In the genomic region with DNA sequence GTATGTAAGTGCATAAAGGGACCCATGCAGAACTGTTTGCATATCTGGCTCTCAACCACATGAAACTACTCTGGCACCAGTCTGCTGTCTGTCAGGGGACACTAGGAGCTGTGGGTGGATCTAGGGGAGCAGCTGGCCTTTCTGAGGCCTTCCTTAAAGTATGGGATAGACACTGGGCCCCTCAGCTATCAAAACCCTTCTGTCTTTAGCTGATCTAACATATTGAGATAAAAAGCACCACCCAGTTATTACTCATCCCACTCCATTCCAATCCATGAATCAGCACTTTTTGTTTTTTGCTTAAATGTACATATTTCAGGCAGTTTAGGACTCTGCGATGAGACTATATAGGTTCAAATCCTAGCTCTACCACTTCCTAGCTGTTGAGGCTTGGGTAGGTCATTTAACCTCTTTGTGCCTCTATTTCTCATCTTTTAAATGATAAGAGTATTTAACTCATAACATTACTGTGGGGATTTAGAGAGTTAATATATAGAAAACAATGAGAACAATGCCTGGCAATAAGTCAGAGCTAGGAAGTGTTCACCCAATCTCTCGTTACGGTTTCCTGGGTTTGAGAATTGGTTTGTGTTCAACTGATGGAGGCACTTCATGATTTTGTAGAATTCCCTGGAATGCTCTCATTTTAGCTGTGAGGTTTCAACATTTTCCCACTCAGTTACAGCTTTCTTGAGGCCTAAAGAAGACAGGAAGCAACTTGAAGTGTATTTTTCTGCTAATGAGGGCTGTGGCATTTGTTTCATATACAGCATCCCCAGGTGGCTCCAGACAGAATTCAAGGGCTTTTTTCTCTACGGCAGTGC, we compare ENCODE assay signal across 1 cellular context.
TF ChIP-seq lines count a peak whose summit lies in the region.

No MANE protein-coding gene starts in this region.

TF ChIP-seq in K562, 482 proteins besides CTCF, POLR2A, EP300 and RAD21 (continued from another document and continues in another):
- TF ChIP-seq, protein P1, sequence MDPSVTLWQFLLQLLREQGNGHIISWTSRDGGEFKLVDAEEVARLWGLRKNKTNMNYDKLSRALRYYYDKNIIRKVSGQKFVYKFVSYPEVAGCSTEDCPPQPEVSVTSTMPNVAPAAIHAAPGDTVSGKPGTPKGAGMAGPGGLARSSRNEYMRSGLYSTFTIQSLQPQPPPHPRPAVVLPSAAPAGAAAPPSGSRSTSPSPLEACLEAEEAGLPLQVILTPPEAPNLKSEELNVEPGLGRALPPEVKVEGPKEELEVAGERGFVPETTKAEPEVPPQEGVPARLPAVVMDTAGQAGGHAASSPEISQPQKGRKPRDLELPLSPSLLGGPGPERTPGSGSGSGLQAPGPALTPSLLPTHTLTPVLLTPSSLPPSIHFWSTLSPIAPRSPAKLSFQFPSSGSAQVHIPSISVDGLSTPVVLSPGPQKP (CRISPR knock-in tag; IDR thresholded peaks at IDR 0.05) = no peak
- TF ChIP-seq FOXJ3 (CRISPR knock-in tag; IDR thresholded peaks at IDR 0.05) (no peak), SMAD1 (IDR thresholded peaks at IDR 0.05; ENCODE audit: low read depth, low read length, partially characterized antibody) (no peak), CHD4 (IDR thresholded peaks at IDR 0.05; ENCODE audit: insufficient read depth, insufficient replicate concordance, low read depth, low read length, poor library complexity, severe bottlenecking) (no peak), MYC (IDR thresholded peaks at IDR 0.05; ENCODE audit: low read depth, low read length) (0 out of 2 replicates have a peak, but pooled peaks have one; percentile 18), MYC (CRISPR knock-in tag; IDR thresholded peaks at IDR 0.05; ENCODE audit: borderline replicate concordance, low read depth) (no peak), HMG20B (CRISPR knock-in tag; IDR thresholded peaks at IDR 0.05) (no peak), CBX8 (IDR thresholded peaks at IDR 0.05; ENCODE audit: borderline replicate concordance, extremely low read depth, low read depth, low read length, poor library complexity, severe bottlenecking) (no peak), CXXC5 (CRISPR knock-in tag; IDR thresholded peaks at IDR 0.05) (no peak; the same call in 1 of the 2 replicates), TAL1 (IDR thresholded peaks at IDR 0.05) (peak; percentile 71), CBX5 (IDR thresholded peaks at IDR 0.05; ENCODE audit: borderline replicate concordance, low read depth) (no peak), ZNF23 (CRISPR knock-in tag; IDR thresholded peaks at IDR 0.05) (no peak), ZNF282 (CRISPR knock-in tag; IDR thresholded peaks at IDR 0.05) (no peak), FOXA3 (CRISPR knock-in tag; conservative IDR thresholded peaks at IDR 0.05 in 1 of 2, IDR thresholded peaks at IDR 0.05 in 1 of 2) (no peak), ZNF239 (CRISPR knock-in tag; IDR thresholded peaks at IDR 0.05) (no peak), RBM17 (IDR thresholded peaks at IDR 0.05; ENCODE audit: borderline replicate concordance, low read depth, low read length) (no peak), HNRNPUL1 (IDR thresholded peaks at IDR 0.05; ENCODE audit: low read length) (no peak), SREBF2 (CRISPR knock-in tag; IDR thresholded peaks at IDR 0.05) (no peak), BCL6 (CRISPR knock-in tag; IDR thresholded peaks at IDR 0.05) (no peak), NCOR1 (IDR thresholded peaks at IDR 0.05) (peak; percentile 84), CREM (IDR thresholded peaks at IDR 0.05; ENCODE audit: low read depth) (0 out of 2 replicates have a peak, but pooled peaks have one; percentile 25), SMAD2 (IDR thresholded peaks at IDR 0.05; ENCODE audit: low read depth, low read length) (no peak), ZNF217 (CRISPR knock-in tag; IDR thresholded peaks at IDR 0.05) (no peak), ZSCAN29 (IDR thresholded peaks at IDR 0.05) (no peak), ZNF586 (CRISPR knock-in tag; conservative IDR thresholded peaks at IDR 0.05) (no peak), CEBPG (CRISPR knock-in tag; IDR thresholded peaks at IDR 0.05) (no peak), CEBPG (tag; conservative IDR thresholded peaks at IDR 0.05 in 1 of 2, IDR thresholded peaks at IDR 0.05 in 1 of 2) (no peak; a peak in 1 of 4 replicates), ZNF695 (CRISPR knock-in tag; IDR thresholded peaks at IDR 0.05) (no peak), PCBP2 (IDR thresholded peaks at IDR 0.05; ENCODE audit: low read depth, low read length, poor library complexity, severe bottlenecking) (no peak), ZNF24 (IDR thresholded peaks at IDR 0.05) (no peak), PHF21A (IDR thresholded peaks at IDR 0.05; ENCODE audit: borderline replicate concordance, low read depth) (no peak), TCFL5 (CRISPR knock-in tag; conservative IDR thresholded peaks at IDR 0.05) (no peak), TBP (optimal IDR thresholded peaks at IDR 0.05; ENCODE audit: low read depth, low read length) (no peak), MYBL2 (IDR thresholded peaks at IDR 0.05; ENCODE audit: low read depth) (no peak; the same call in 1 of the 2 replicates), MYBL2 (CRISPR knock-in tag; IDR thresholded peaks at IDR 0.05; ENCODE audit: borderline replicate concordance) (no peak), TRIM24 (IDR thresholded peaks at IDR 0.05) (peak; percentile 78 to 84), ZC3H4 (CRISPR knock-in tag; IDR thresholded peaks at IDR 0.05; ENCODE audit: borderline replicate concordance) (no peak), MCM5 (IDR thresholded peaks at IDR 0.05; ENCODE audit: low read depth) (no peak), NFRKB (IDR thresholded peaks at IDR 0.05; ENCODE audit: low read depth) (no peak; the same call in 1 of the 2 replicates), ETV5 (CRISPR knock-in tag; IDR thresholded peaks at IDR 0.05; ENCODE audit: low read depth) (0 out of 2 replicates have a peak, but pooled peaks have one; percentile 14)
- TF ChIP-seq, protein P2, sequence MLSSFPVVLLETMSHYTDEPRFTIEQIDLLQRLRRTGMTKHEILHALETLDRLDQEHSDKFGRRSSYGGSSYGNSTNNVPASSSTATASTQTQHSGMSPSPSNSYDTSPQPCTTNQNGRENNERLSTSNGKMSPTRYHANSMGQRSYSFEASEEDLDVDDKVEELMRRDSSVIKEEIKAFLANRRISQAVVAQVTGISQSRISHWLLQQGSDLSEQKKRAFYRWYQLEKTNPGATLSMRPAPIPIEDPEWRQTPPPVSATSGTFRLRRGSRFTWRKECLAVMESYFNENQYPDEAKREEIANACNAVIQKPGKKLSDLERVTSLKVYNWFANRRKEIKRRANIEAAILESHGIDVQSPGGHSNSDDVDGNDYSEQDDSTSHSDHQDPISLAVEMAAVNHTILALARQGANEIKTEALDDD (IDR thresholded peaks at IDR 0.05) = no peak
- TF ChIP-seq, protein P3, sequence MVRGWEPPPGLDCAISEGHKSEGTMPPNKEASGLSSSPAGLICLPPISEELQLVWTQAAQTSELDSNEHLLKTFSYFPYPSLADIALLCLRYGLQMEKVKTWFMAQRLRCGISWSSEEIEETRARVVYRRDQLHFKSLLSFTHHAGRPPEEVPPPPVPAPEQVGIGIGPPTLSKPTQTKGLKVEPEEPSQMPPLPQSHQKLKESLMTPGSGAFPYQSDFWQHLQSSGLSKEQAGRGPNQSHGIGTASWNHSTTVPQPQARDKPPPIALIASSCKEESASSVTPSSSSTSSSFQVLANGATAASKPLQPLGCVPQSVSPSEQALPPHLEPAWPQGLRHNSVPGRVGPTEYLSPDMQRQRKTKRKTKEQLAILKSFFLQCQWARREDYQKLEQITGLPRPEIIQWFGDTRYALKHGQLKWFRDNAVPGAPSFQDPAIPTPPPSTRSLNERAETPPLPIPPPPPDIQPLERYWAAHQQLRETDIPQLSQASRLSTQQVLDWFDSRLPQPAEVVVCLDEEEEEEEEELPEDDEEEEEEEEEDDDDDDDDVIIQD (CRISPR knock-in tag; IDR thresholded peaks at IDR 0.05) = no peak
- TF ChIP-seq, protein P4, sequence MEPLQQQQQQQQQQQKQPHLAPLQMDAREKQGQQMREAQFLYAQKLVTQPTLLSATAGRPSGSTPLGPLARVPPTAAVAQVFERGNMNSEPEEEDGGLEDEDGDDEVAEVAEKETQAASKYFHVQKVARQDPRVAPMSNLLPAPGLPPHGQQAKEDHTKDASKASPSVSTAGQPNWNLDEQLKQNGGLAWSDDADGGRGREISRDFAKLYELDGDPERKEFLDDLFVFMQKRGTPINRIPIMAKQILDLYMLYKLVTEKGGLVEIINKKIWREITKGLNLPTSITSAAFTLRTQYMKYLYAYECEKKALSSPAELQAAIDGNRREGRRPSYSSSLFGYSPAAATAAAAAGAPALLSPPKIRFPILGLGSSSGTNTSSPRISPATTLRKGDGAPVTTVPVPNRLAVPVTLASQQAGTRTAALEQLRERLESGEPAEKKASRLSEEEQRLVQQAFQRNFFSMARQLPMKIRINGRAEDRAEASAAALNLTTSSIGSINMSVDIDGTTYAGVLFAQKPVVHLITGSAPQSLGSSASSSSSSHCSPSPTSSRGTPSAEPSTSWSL (CRISPR knock-in tag; IDR thresholded peaks at IDR 0.05; ENCODE audit: borderline replicate concordance) = no peak
- TF ChIP-seq, protein P5, sequence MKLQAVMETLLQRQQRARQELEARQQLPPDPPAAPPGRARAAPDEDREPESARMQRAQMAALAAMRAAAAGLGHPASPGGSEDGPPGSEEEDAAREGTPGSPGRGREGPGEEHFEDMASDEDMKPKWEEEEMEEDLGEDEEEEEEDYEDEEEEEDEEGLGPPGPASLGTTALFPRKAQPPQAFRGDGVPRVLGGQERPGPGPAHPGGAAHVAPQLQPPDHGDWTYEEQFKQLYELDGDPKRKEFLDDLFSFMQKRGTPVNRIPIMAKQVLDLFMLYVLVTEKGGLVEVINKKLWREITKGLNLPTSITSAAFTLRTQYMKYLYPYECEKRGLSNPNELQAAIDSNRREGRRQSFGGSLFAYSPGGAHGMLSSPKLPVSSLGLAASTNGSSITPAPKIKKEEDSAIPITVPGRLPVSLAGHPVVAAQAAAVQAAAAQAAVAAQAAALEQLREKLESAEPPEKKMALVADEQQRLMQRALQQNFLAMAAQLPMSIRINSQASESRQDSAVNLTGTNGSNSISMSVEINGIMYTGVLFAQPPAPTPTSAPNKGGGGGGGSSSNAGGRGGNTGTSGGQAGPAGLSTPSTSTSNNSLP (IDR thresholded peaks at IDR 0.05; ENCODE audit: borderline replicate concordance, low read depth, low read length) = peak; percentile 49
- TF ChIP-seq, protein P6, sequence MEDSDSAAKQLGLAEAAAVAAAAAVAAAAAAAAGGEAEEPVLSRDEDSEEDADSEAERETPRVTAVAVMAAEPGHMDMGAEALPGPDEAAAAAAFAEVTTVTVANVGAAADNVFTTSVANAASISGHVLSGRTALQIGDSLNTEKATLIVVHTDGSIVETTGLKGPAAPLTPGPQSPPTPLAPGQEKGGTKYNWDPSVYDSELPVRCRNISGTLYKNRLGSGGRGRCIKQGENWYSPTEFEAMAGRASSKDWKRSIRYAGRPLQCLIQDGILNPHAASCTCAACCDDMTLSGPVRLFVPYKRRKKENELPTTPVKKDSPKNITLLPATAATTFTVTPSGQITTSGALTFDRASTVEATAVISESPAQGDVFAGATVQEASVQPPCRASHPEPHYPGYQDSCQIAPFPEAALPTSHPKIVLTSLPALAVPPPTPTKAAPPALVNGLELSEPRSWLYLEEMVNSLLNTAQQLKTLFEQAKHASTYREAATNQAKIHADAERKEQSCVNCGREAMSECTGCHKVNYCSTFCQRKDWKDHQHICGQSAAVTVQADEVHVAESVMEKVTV (CRISPR knock-in tag; IDR thresholded peaks at IDR 0.05) = peak; percentile 42; the same call in 1 of the 2 replicates
- TF ChIP-seq, protein P7, sequence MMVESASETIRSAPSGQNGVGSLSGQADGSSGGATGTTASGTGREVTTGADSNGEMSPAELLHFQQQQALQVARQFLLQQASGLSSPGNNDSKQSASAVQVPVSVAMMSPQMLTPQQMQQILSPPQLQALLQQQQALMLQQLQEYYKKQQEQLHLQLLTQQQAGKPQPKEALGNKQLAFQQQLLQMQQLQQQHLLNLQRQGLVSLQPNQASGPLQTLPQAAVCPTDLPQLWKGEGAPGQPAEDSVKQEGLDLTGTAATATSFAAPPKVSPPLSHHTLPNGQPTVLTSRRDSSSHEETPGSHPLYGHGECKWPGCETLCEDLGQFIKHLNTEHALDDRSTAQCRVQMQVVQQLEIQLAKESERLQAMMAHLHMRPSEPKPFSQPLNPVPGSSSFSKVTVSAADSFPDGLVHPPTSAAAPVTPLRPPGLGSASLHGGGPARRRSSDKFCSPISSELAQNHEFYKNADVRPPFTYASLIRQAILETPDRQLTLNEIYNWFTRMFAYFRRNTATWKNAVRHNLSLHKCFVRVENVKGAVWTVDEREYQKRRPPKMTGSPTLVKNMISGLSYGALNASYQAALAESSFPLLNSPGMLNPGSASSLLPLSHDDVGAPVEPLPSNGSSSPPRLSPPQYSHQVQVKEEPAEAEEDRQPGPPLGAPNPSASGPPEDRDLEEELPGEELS (CRISPR knock-in tag; IDR thresholded peaks at IDR 0.05; ENCODE audit: borderline replicate concordance) = no peak
- TF ChIP-seq, protein P8, sequence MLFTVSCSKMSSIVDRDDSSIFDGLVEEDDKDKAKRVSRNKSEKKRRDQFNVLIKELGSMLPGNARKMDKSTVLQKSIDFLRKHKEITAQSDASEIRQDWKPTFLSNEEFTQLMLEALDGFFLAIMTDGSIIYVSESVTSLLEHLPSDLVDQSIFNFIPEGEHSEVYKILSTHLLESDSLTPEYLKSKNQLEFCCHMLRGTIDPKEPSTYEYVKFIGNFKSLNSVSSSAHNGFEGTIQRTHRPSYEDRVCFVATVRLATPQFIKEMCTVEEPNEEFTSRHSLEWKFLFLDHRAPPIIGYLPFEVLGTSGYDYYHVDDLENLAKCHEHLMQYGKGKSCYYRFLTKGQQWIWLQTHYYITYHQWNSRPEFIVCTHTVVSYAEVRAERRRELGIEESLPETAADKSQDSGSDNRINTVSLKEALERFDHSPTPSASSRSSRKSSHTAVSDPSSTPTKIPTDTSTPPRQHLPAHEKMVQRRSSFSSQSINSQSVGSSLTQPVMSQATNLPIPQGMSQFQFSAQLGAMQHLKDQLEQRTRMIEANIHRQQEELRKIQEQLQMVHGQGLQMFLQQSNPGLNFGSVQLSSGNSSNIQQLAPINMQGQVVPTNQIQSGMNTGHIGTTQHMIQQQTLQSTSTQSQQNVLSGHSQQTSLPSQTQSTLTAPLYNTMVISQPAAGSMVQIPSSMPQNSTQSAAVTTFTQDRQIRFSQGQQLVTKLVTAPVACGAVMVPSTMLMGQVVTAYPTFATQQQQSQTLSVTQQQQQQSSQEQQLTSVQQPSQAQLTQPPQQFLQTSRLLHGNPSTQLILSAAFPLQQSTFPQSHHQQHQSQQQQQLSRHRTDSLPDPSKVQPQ (CRISPR knock-in tag; IDR thresholded peaks at IDR 0.05; ENCODE audit: borderline replicate concordance) = no peak
- TF ChIP-seq, protein P9, sequence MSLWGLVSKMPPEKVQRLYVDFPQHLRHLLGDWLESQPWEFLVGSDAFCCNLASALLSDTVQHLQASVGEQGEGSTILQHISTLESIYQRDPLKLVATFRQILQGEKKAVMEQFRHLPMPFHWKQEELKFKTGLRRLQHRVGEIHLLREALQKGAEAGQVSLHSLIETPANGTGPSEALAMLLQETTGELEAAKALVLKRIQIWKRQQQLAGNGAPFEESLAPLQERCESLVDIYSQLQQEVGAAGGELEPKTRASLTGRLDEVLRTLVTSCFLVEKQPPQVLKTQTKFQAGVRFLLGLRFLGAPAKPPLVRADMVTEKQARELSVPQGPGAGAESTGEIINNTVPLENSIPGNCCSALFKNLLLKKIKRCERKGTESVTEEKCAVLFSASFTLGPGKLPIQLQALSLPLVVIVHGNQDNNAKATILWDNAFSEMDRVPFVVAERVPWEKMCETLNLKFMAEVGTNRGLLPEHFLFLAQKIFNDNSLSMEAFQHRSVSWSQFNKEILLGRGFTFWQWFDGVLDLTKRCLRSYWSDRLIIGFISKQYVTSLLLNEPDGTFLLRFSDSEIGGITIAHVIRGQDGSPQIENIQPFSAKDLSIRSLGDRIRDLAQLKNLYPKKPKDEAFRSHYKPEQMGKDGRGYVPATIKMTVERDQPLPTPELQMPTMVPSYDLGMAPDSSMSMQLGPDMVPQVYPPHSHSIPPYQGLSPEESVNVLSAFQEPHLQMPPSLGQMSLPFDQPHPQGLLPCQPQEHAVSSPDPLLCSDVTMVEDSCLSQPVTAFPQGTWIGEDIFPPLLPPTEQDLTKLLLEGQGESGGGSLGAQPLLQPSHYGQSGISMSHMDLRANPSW (CRISPR knock-in tag; IDR thresholded peaks at IDR 0.05) = no peak
